In the genomic region with DNA sequence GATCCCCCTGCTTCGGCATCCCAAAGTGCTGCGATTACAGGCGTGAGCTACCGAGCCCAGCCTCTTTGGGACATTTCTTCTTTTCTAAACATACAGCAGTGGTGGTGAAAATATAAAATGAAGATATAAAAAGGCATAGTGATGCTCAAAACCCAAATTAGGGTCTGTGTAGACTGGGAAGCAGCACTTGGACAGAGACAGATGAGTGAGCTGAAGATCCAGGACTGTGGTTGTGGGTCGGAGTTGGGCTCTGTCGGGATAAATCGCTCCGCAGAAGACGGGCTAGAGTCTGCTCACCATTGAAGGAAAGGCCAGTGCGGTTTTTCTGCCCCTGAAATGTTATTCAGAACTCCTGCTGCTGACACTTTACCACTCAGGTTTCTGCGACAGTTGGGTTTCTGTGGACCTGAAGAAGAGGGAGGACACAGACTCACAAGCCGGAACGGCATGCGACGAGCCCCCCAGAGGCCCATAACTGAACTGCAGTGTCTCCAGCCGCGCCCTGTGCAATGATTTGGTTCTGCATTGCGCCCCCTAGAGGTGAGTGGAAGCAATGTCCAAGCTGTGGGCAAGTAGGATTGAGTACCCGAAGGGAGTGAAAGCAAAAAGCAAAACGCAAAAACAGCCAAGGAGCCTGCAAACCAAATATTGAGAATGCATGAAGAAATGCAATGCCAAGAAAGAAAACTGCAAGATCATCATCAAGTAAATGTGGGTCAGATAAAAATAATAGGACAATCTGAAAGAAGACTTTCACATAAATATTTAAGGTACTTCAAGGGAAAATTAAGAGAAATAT, we compare ENCODE assay signal across 8 cellular contexts.
DNase-seq lines count a peak whose midpoint lies in the region; ATAC-seq and TF ChIP-seq lines count a peak whose summit lies in the region.

No MANE protein-coding gene starts in this region.

- H3K36me3 ChIP-seq in RWPE2 (ENCODE audit: low read depth) (no peaks in the 10 kb centered on the region), testis (ENCODE audit: low read depth, missing control alignments) (no peaks in the 10 kb centered on the region)

- H3K4me3 ChIP-seq in RWPE2 (ENCODE audit: severe bottlenecking) (no peak overlapping the region), foreskin fibroblast (ENCODE audit: low read depth in 1 of 2, low read length in 2 of 2) (no peak overlapping the region), testis (no peak overlapping the region)

- TF ChIP-seq CTCF in RWPE2 (IDR thresholded peaks at IDR 0.05; ENCODE audit: poor library complexity, severe bottlenecking), result peak; percentile 92
- peak; percentile 99 for TF ChIP-seq CTCF in foreskin fibroblast (IDR thresholded peaks at IDR 0.05; ENCODE audit: low read depth, low read length)
- peak in 2 of 3 donors; percentile 40 to 85 for TF ChIP-seq CTCF in omental fat pad (IDR thresholded peaks at IDR 0.05)
- TF ChIP-seq CTCF in testis (IDR thresholded peaks at IDR 0.05), result peak; percentile 87 to 97 (median 93)

- 28 to 34% methylated on average over 17 to 20 of the region's 20 CpGs for WGBS in testis, 2 donors

- no peak for TF ChIP-seq POLR2A in testis (IDR thresholded peaks at IDR 0.05)

- H3K27me3 ChIP-seq in RWPE2 (ENCODE audit: insufficient read depth, poor library complexity, severe bottlenecking) (no peaks in the 10 kb centered on the region), testis (no peaks in the 10 kb centered on the region)

- peak; percentile 89 for DNase-seq in ELR (ENCODE audit: low read depth)
- peak; percentile 90 for DNase-seq in KBM-7
- peak; percentile 64 for DNase-seq in RWPE2 (ENCODE audit: low spot score)
- DNase-seq in activated T-helper 9 cell treated with anti-CD3 and anti-CD28 coated beads, Interleukin-2, amount 50 U/mL, for 16 hours (ENCODE audit: low read depth), result peak; percentile 76
- peak; percentile 48 to 82 for DNase-seq in foreskin fibroblast
- DNase-seq in omental fat pad (ENCODE audit: low spot score), result peak; percentile 42
- DNase-seq in testis, result peak; percentile 93

- in situ Hi-C loops in KBM-7 (cut with MboI; ENCODE audit: low pct_unique_long_range_greater_than_20kb, low sequenced_read_pairs), result no loop called here

- intact Hi-C loops in testis (cut with DNase I; ENCODE audit: low total_unique reads), result no loop called here

- H3K9me3 ChIP-seq in RWPE2 (ENCODE audit: severe bottlenecking) (no peaks in the 10 kb centered on the region), testis (no peaks in the 10 kb centered on the region)

- H3K27ac ChIP-seq in RWPE2 (ENCODE audit: poor library complexity, severe bottlenecking) (no peak overlapping the region), testis (no peak overlapping the region)

- H3K4me1 ChIP-seq in RWPE2 (ENCODE audit: insufficient read depth, poor library complexity, severe bottlenecking) (no peaks in the 10 kb centered on the region), testis (no peaks in the 10 kb centered on the region)

- ATAC-seq in GM21825 (IDR thresholded peaks at IDR 0.05; ENCODE audit: unreplicated experiment), result peak; percentile 100
- ATAC-seq in RWPE2 (ENCODE audit: low read depth), result peak; percentile 87
- peak; percentile 80 for ATAC-seq in omental fat pad (ENCODE audit: low FRiP score)

Comparison
In these comparisons a context has a peak if more than half of its experiments do, and no peak if none do; other contexts are left out.
1. DNase-seq: peak in every context shown above with its lines; median percentile 93 in testis; 90 in KBM-7; 89 in ELR; 76 in activated T-helper 9 cell treated with anti-CD3 and anti-CD28 coated beads, Interleukin-2, amount 50 U/mL, for 16 hours; 65 in foreskin fibroblast; 64 in RWPE2; 42 in omental fat pad.